8 cellular contexts compared by ENCODE assay signal in the genomic region with DNA sequence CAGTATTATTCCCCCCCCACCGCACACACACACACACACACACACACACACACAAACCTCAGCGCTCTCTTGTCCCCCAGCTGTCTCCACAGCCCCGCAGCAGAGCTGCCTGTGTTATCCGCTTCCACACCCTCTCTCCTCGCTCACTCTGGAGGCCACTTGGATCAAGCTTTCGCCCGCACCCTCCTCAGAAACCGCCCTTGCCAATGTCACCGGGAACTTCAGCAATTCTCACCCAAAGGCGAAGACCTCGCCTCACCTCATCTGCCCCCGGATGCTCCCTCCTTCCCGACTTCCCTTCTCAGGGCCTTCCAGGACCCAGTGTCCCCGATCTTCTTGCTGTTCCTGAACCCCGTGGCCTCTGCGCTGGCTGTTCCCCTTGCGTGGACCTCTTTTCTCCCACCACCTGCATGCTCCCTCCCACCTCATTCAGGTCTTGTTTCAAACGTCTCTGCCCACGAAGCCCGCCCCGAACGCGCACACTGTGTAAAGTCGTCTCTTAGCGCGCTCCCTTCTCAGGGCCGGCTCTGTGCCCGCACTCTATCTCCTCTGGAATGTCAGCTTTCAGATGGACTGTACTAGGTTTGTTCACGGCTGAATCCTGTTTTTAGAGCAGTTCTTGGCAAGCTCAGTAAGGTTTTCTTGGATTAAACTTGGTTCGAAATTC. TPM values are rescaled to one million over a fixed set of nuclear protein-coding genes. Genes with fewer than 3 reads are reported as not detected.
DNase-seq lines count a peak whose midpoint lies in the region; ATAC-seq, FAIRE-seq and TF ChIP-seq lines count a peak whose summit lies in the region.

No MANE protein-coding gene starts in this region.

- H3K9me3 Mint-ChIP-seq in activated naive CD8-positive, alpha-beta T cell treated with anti-CD3 and anti-CD28 coated beads, Interleukin-2, amount 50 U/mL, for 24 hours, result no peaks in the 10 kb centered on the region

- H3K4me3 ChIP-seq in kidney (ENCODE audit: low read length in 2 of 2) (peak overlapping the region; percentile 31 to 63), testis (peak overlapping the region; percentile 60 to 74)

- peak overlapping the region; percentile 95 for H3K27ac Mint-ChIP-seq in activated naive CD8-positive, alpha-beta T cell treated with anti-CD3 and anti-CD28 coated beads, Interleukin-2, amount 50 U/mL, for 24 hours

- peaks cover 9% of the 10 kb centered on the region for H3K36me3 Mint-ChIP-seq in activated naive CD8-positive, alpha-beta T cell treated with anti-CD3 and anti-CD28 coated beads, Interleukin-2, amount 50 U/mL, for 24 hours (ENCODE audit: low read depth)

- peak overlapping the region in 1 of 2 donors; percentile 46 for H3K9ac ChIP-seq in kidney (ENCODE audit: low read length in 2 of 2)

- intact Hi-C loops in kidney (cut with DNase I) (no loop called here), testis (cut with DNase I; ENCODE audit: low total_unique reads) (no loop called here)

- 5 to 6% methylated on average over 30 of the region's 30 CpGs for WGBS in testis, 2 donors

- peak overlapping the region; percentile 89 for H3K4me3 Mint-ChIP-seq in activated naive CD8-positive, alpha-beta T cell treated with anti-CD3 and anti-CD28 coated beads, Interleukin-2, amount 50 U/mL, for 24 hours

- H3K27ac ChIP-seq in kidney (ENCODE audit: low read depth in 2 of 2, low read length in 2 of 2), result no peak overlapping the region
- H3K27ac ChIP-seq in testis, result peak overlapping the region in 1 of 2 donors; percentile 85

- FAIRE-seq in kidney (lab: Jason Lieb, UNC), result no peak

- no peak for TF ChIP-seq POLR2A in testis (IDR thresholded peaks at IDR 0.05)

- H3K9me3 ChIP-seq in kidney (ENCODE audit: control insufficient read depth in 1 of 2, low read length in 2 of 2) (no peaks in the 10 kb centered on the region), testis (no peaks in the 10 kb centered on the region)

- H3K27me3 Mint-ChIP-seq in activated naive CD8-positive, alpha-beta T cell treated with anti-CD3 and anti-CD28 coated beads, Interleukin-2, amount 50 U/mL, for 24 hours, result peaks cover 39% of the 10 kb centered on the region

- H3K4me1 Mint-ChIP-seq in activated naive CD8-positive, alpha-beta T cell treated with anti-CD3 and anti-CD28 coated beads, Interleukin-2, amount 50 U/mL, for 24 hours, result peaks cover 33% of the 10 kb centered on the region

- H3K4me1 ChIP-seq in kidney (ENCODE audit: control insufficient read depth in 1 of 2, insufficient read depth in 1 of 2, low read depth in 1 of 2, low read length in 2 of 2) (peaks cover 9 to 13% of the 10 kb centered on the region in 2 donors), testis (peaks cover 2% of the 10 kb centered on the region)

- H3K36me3 ChIP-seq in kidney (ENCODE audit: control insufficient read depth in 1 of 2, insufficient read depth in 2 of 2, low read length in 2 of 2) (no peaks in the 10 kb centered on the region), testis (ENCODE audit: low read depth, missing control alignments) (no peaks in the 10 kb centered on the region)

- TF ChIP-seq CTCF in kidney (IDR thresholded peaks at IDR 0.05; ENCODE audit: borderline replicate concordance, extremely low read depth, insufficient read depth), result no peak
- TF ChIP-seq CTCF in testis (IDR thresholded peaks at IDR 0.05), result no peak

- no peak for ATAC-seq in activated naive CD8-positive, alpha-beta T cell treated with anti-CD3 and anti-CD28 coated beads, Interleukin-2, amount 50 U/mL, for 24 hours
- ATAC-seq in HG02938 (IDR thresholded peaks at IDR 0.05; ENCODE audit: unreplicated experiment), result no peak

- H3K27me3 ChIP-seq in testis, result no peaks in the 10 kb centered on the region

- DNase-seq in KBM-7 (peak; percentile 61), kidney (no peak), testis (no peak), 8988T (no peak), activated gamma-delta T cell treated with Interleukin-2 at 50 U/mL for 16 hours (no peak)
- no peak for DNase-seq in activated naive CD8-positive, alpha-beta T cell treated with anti-CD3 and anti-CD28 coated beads, Interleukin-2, amount 50 U/mL, for 24 hours
- no peak for DNase-seq in stimulated activated naive CD4-positive, alpha-beta T cell treated with Interleukin-2 at 50 U/mL for 16 hours (lab: John Stamatoyannopoulos, UW)

- in situ Hi-C loops in KBM-7 (cut with MboI; ENCODE audit: low pct_unique_long_range_greater_than_20kb, low sequenced_read_pairs), result no loop called here

RNA-seq across cellular contexts. Expression of a gene that starts 0.9 kb away (rescaled TPM):
- total RNA-seq in kidney, result 6.3 TPM
- polyA plus RNA-seq in kidney (ENCODE audit: insufficient read depth, low read depth, low replicate concordance), result 5.7 TPM
- total RNA-seq in testis, result under 1 TPM; 0.43 to 0.87 TPM
- polyA plus RNA-seq in testis (ENCODE audit: insufficient read depth, low read depth, low replicate concordance), result 0.47 TPM

RNA-seq across cellular contexts. Expression of a gene that starts 17.2 kb away (rescaled TPM):
- total RNA-seq in kidney (34.9 TPM), testis (10 to 100 TPM; 39.6 to 53.1 TPM)
- polyA plus RNA-seq in kidney (ENCODE audit: insufficient read depth, low read depth, low replicate concordance) (21.8 TPM), testis (ENCODE audit: insufficient read depth, low read depth, low replicate concordance) (61.5 TPM)

RNA-seq across cellular contexts. Expression of a gene that starts 37.8 kb away (rescaled TPM):
- total RNA-seq in kidney (1,240 TPM), testis (1,000 to 10,000 TPM in 1 of 2 donors, 100 to 1,000 TPM in 1; 777 to 1,606 TPM)
- polyA plus RNA-seq in kidney (ENCODE audit: insufficient read depth, low read depth, low replicate concordance) (1,699 TPM), testis (ENCODE audit: insufficient read depth, low read depth, low replicate concordance) (1,149 TPM)

RNA-seq across cellular contexts. Expression of a gene that starts 55.1 kb away (rescaled TPM):
- total RNA-seq in kidney (18.4 TPM), testis (10 to 100 TPM; 28.4 to 32.8 TPM)
- polyA plus RNA-seq in kidney (ENCODE audit: insufficient read depth, low read depth, low replicate concordance) (9.7 TPM), testis (ENCODE audit: insufficient read depth, low read depth, low replicate concordance) (19.3 TPM)

RNA-seq across cellular contexts. Expression of a gene that starts 58.5 kb away (rescaled TPM):
- not detected for total RNA-seq in kidney
- not detected for polyA plus RNA-seq in kidney (ENCODE audit: insufficient read depth, low read depth, low replicate concordance)
- not detected for total RNA-seq in testis
- polyA plus RNA-seq in testis (ENCODE audit: insufficient read depth, low read depth, low replicate concordance), result not detected
